Comparison of ENCODE assay signal across 16 cellular contexts in genomic region chr9:108162664-108163063, GRCh38.
DNase-seq lines count a peak whose midpoint lies in the region; ATAC-seq and TF ChIP-seq lines count a peak whose summit lies in the region.
"Had no signal": no experiment of that assay in that cellular context is flagged by ENCODE, and none has a peak within 500 bp of the region (broad histone marks: within the 10 kb centered on the region; RNA-seq: fewer than 3 reads in every experiment).

No MANE protein-coding gene starts in this region.

- H3K4me3 Mint-ChIP-seq in activated naive CD4-positive, alpha-beta T cell treated with anti-CD3 and anti-CD28 coated beads, Interleukin-2, amount 10 ng/mL, durations not matched to agents 7 days and 5 days: no peak overlapping the region
- no peak overlapping the region for H3K4me3 Mint-ChIP-seq in natural killer cell
- H3K4me3 Mint-ChIP-seq: effector memory CD8-positive, alpha-beta T cell had no signal

- H3K36me3 Mint-ChIP-seq in activated naive CD4-positive, alpha-beta T cell treated with anti-CD3 and anti-CD28 coated beads, Interleukin-2, amount 10 ng/mL, durations not matched to agents 7 days and 5 days: no peaks in the 10 kb centered on the region
- no peaks in the 10 kb centered on the region for H3K36me3 Mint-ChIP-seq in natural killer cell

- H3K27me3 ChIP-seq in mammary epithelial cell (ENCODE audit: insufficient read depth, low read length): no peaks in the 10 kb centered on the region
- no peaks in the 10 kb centered on the region for H3K27me3 ChIP-seq in left lung
- H3K27me3 ChIP-seq: BLaER1 treated with 17β-estradiol and CSF1 and Interleukin-3, amounts not matched to agents 10 nM and 100 nM; pancreas had no signal

- no peaks in the 10 kb centered on the region for H3K27me3 Mint-ChIP-seq in activated naive CD4-positive, alpha-beta T cell treated with anti-CD3 and anti-CD28 coated beads, Interleukin-2, amount 10 ng/mL, durations not matched to agents 7 days and 5 days
- no peaks in the 10 kb centered on the region for H3K27me3 Mint-ChIP-seq in natural killer cell (ENCODE audit: low read depth in 2 of 2)
- H3K27me3 Mint-ChIP-seq: effector memory CD8-positive, alpha-beta T cell had no signal

- H3K4me2 ChIP-seq in mammary epithelial cell (ENCODE audit: insufficient read depth, low read depth, low read length): peak overlapping the region; percentile 26

- dilution Hi-C loops in mammary epithelial cell (cut with HindIII; ENCODE audit: low sequenced_read_pairs): no loop called here

- H3K36me3 ChIP-seq in mammary epithelial cell (ENCODE audit: insufficient read depth, low read length) (no peaks in the 10 kb centered on the region), left lung (no peaks in the 10 kb centered on the region)
- H3K36me3 ChIP-seq: BLaER1 treated with 17β-estradiol and CSF1 and Interleukin-3, amounts not matched to agents 10 nM and 100 nM; pancreas; WERI-Rb-1 had no signal

- H3K27ac ChIP-seq in mammary epithelial cell (ENCODE audit: insufficient read depth, low read depth, low read length): peak overlapping the region; percentile 42
- no peak overlapping the region for H3K27ac ChIP-seq in left lung
- H3K27ac ChIP-seq: BLaER1 treated with 17β-estradiol and CSF1 and Interleukin-3, amounts not matched to agents 10 nM and 100 nM; pancreas; WERI-Rb-1 had no signal

- intact Hi-C loops in mammary epithelial cell (cut with micrococcal nuclease): no loop called here
- intact Hi-C loops in left lung (cut with DNase I): no loop called here
- intact Hi-C loops in cardiac septum (cut with DNase I): no loop called here
- intact Hi-C loops in natural killer cell (cut with micrococcal nuclease): no loop called here

- peaks cover 10% of the 10 kb centered on the region for H3K9me3 Mint-ChIP-seq in activated naive CD4-positive, alpha-beta T cell treated with anti-CD3 and anti-CD28 coated beads, Interleukin-2, amount 10 ng/mL, durations not matched to agents 7 days and 5 days
- peaks cover 6 to 9% of the 10 kb centered on the region in 2 donors for H3K9me3 Mint-ChIP-seq in natural killer cell

- no peak overlapping the region for H3K27ac Mint-ChIP-seq in activated naive CD4-positive, alpha-beta T cell treated with anti-CD3 and anti-CD28 coated beads, Interleukin-2, amount 10 ng/mL, durations not matched to agents 7 days and 5 days
- H3K27ac Mint-ChIP-seq in natural killer cell: no peak overlapping the region
- H3K27ac Mint-ChIP-seq: effector memory CD8-positive, alpha-beta T cell had no signal

- no peak overlapping the region for H2AFZ ChIP-seq in mammary epithelial cell (ENCODE audit: low read depth, low read length)

- H4K20me1 ChIP-seq in mammary epithelial cell (ENCODE audit: insufficient read depth, low read length): no peaks in the 10 kb centered on the region
- H4K20me1 ChIP-seq: BLaER1 treated with 17β-estradiol and CSF1 and Interleukin-3, amounts not matched to agents 10 nM and 100 nM had no signal

- BruUV-seq in mammary epithelial cell (replicated peaks; lab: Mats Ljungman, UMichigan): no TSS peak

- WGBS in mammary epithelial cell (ENCODE audit: low coverage, missing lambda C conversion rate): 50% methylated on average over 1 of the region's 1 CpG

- no peak overlapping the region for H3K9ac ChIP-seq in mammary epithelial cell (ENCODE audit: insufficient read depth, low read length)
- H3K9ac ChIP-seq: BLaER1 treated with 17β-estradiol and CSF1 and Interleukin-3, amounts not matched to agents 10 nM and 100 nM had no signal

- H3K4me3 ChIP-seq in mammary epithelial cell (replicated peaks in 1 of 3; ENCODE audit: insufficient read depth in 1 of 3, low read depth in 2 of 3, low read length in 3 of 3) (no peak overlapping the region), left lung (no peak overlapping the region)
- H3K4me3 ChIP-seq: BLaER1 treated with 17β-estradiol and CSF1 and Interleukin-3, amounts not matched to agents 10 nM and 100 nM; pancreas had no signal

- H3K79me2 ChIP-seq in mammary epithelial cell (ENCODE audit: insufficient read depth, low read length): no peaks in the 10 kb centered on the region

- H3K9me3 ChIP-seq in mammary epithelial cell (replicated peaks; ENCODE audit: insufficient read depth, low read length) (no peaks in the 10 kb centered on the region), left lung (no peaks in the 10 kb centered on the region)
- H3K9me3 ChIP-seq: BLaER1 treated with 17β-estradiol and CSF1 and Interleukin-3, amounts not matched to agents 10 nM and 100 nM; pancreas had no signal

- in situ Hi-C loops in mammary epithelial cell (cut with MboI; ENCODE audit: low sequenced_read_pairs in 2 of 2): no loop called here

- DNase-seq in AG08396 (ENCODE audit: low spot score): peak; percentile 67
- peak; percentile 93 for DNase-seq in LHCN-M2 (ENCODE audit: low read depth)
- peak; percentile 94 for DNase-seq in mammary epithelial cell
- DNase-seq in left lung: no peak
- DNase-seq in cardiac septum (ENCODE audit: low spot score): no peak
- no peak for DNase-seq in activated naive CD4-positive, alpha-beta T cell treated with anti-CD3 and anti-CD28 coated beads, Interleukin-2, amount 10 ng/mL, durations not matched to agents 7 days and 5 days
- DNase-seq in natural killer cell: no peak
- DNase-seq: activated CD8-positive, alpha-beta memory T cell treated with anti-CD3 and anti-CD28 coated beads, Interleukin-2, amount 50 U/mL, for 48 hours; effector memory CD8-positive, alpha-beta T cell; NCI-H146; NCI-H748 treated with DMSO at 0.1 percent for 48 hours; pancreas; SHP77; WERI-Rb-1 had no signal

- TF ChIP-seq CTCF in mammary epithelial cell (conservative IDR thresholded peaks at IDR 0.05 in 1 of 2, IDR thresholded peaks at IDR 0.05 in 1 of 2; ENCODE audit: extremely low read depth in 1 of 2, insufficient read depth in 1 of 2, low read depth in 1 of 2, low read length in 2 of 2): no peak
- no peak for TF ChIP-seq CTCF in left lung (IDR thresholded peaks at IDR 0.05)
- TF ChIP-seq CTCF in natural killer cell (IDR thresholded peaks at IDR 0.05): no peak

- no peaks in the 10 kb centered on the region for H3K4me1 Mint-ChIP-seq in activated naive CD4-positive, alpha-beta T cell treated with anti-CD3 and anti-CD28 coated beads, Interleukin-2, amount 10 ng/mL, durations not matched to agents 7 days and 5 days
- no peaks in the 10 kb centered on the region for H3K4me1 Mint-ChIP-seq in natural killer cell

- H3K4me1 ChIP-seq in mammary epithelial cell (ENCODE audit: insufficient read depth, low read length): peaks cover 21% of the 10 kb centered on the region
- H3K4me1 ChIP-seq in left lung: no peaks in the 10 kb centered on the region

- peak; percentile 44 for ATAC-seq in left lung
- no peak for ATAC-seq in GM18867 (IDR thresholded peaks at IDR 0.05; ENCODE audit: unreplicated experiment)
- ATAC-seq in natural killer cell: no peak
- ATAC-seq: effector memory CD8-positive, alpha-beta T cell; pancreas had no signal

- CTCF ChIA-PET in mammary epithelial cell (lab: Charles Lee; ENCODE audit: low non-redundant PET): no interaction called here
- CTCF ChIA-PET in activated naive CD4-positive, alpha-beta T cell treated with anti-CD3 and anti-CD28 coated beads, Interleukin-2, amount 10 ng/mL, durations not matched to agents 7 days and 5 days (lab: Charles Lee): no interaction called here

Comparison
In these comparisons a context has a peak if more than half of its experiments do, and no peak if none do; other contexts are left out.
1. DNase-seq: peak in AG08396 (single experiment), LHCN-M2 (single experiment) and mammary epithelial cell (single experiment); none in left lung (0 of 2), cardiac septum (single experiment), activated naive CD4-positive, alpha-beta T cell treated with anti-CD3 and anti-CD28 coated beads, Interleukin-2, amount 10 ng/mL, durations not matched to agents 7 days and 5 days (single experiment) and natural killer cell (single experiment).